ENCODE assay signal across 23 cellular contexts in genomic region chr10:48275743-48276142, GRCh38. TPM values are rescaled to one million over a fixed set of nuclear protein-coding genes. Genes with fewer than 3 reads are reported as not detected.
"Had no signal": no experiment of that assay in that cellular context is flagged by ENCODE, and none has a peak within 500 bp of the region (broad histone marks: within the 10 kb centered on the region; RNA-seq: fewer than 3 reads in every experiment).

No MANE protein-coding gene starts in this region.

- H3K4me3 ChIP-seq: esophagus muscularis mucosa, gastrocnemius medialis, heart right ventricle, mucosa of descending colon, psoas muscle, right lobe of liver, suprapubic skin, thyroid gland had no signal

- H3K27me3 ChIP-seq: esophagus muscularis mucosa, gastrocnemius medialis, neutrophil, right lobe of liver, suprapubic skin, thyroid gland had no signal

- H3K36me3 ChIP-seq: esophagus muscularis mucosa, gastrocnemius medialis, heart right ventricle, neutrophil, right lobe of liver, suprapubic skin, thyroid gland had no signal

- ATAC-seq: effector memory CD8-positive, alpha-beta T cell; gastrocnemius medialis; heart right ventricle; left lobe of liver; mucosa of descending colon; naive thymus-derived CD8-positive, alpha-beta T cell; psoas muscle; right lobe of liver; stimulated activated effector memory CD8-positive, alpha-beta T cell treated with anti-CD3 and anti-CD28 coated beads, Interleukin-12 subunit alpha, Interleukin-12 subunit beta, amount 100 ng/mL, for 72 hours; stimulated activated naive CD8-positive, alpha-beta T cell treated with anti-CD3 and anti-CD28 coated beads, Interleukin-15, Interleukin-2, amounts not matched to agents 100 U/mL and 50 U/mL, for 24 hours had no signal

- DNase-seq: effector memory CD8-positive, alpha-beta T cell; gastrocnemius medialis; heart right ventricle; hypothalamus; mammary epithelial cell; mucosa of descending colon; naive thymus-derived CD8-positive, alpha-beta T cell; psoas muscle; retina; right lobe of liver; stimulated activated CD4-positive, alpha-beta T cell treated with anti-CD3 and anti-CD28 coated beads, Interleukin-4, amount 100 ng/mL, for 1 hour; stimulated activated CD8-positive, alpha-beta memory T cell treated with anti-CD3 and anti-CD28 coated beads, Interleukin-4, amount 100 ng/mL, for 48 hours; stimulated activated naive CD8-positive, alpha-beta T cell treated with anti-CD3 and anti-CD28 coated beads, Interleukin-15, Interleukin-2, amounts not matched to agents 100 U/mL and 50 U/mL, for 24 hours; thyroid gland had no signal

- H3K27ac ChIP-seq: epithelial cell of prostate, esophagus muscularis mucosa, gastrocnemius medialis, heart right ventricle, neutrophil, psoas muscle, right lobe of liver, suprapubic skin had no signal

- FAIRE-seq: islet of Langerhans, urothelium cell line had no signal

- H3K9me3 ChIP-seq: esophagus muscularis mucosa, gastrocnemius medialis, mucosa of descending colon, neutrophil, psoas muscle, right lobe of liver, suprapubic skin, thyroid gland had no signal

- H3K4me1 ChIP-seq: esophagus muscularis mucosa, gastrocnemius medialis, heart right ventricle, psoas muscle, right lobe of liver, suprapubic skin had no signal

RNA-seq across cellular contexts. Expression of gene FRMPD2, which starts 1.2 kb away (rescaled TPM):
- total RNA-seq: esophagus muscularis mucosa; gastrocnemius medialis; left lobe of liver; naive thymus-derived CD8-positive, alpha-beta T cell; osteoblast; psoas muscle; right lobe of liver had no signal
- polyA plus RNA-seq: heart right ventricle; naive thymus-derived CD8-positive, alpha-beta T cell had no signal
